ENCODE assay signal across 10 cellular contexts in genomic region chr19:31220540-31220939, GRCh38.
DNase-seq lines count a peak whose midpoint lies in the region; ATAC-seq and TF ChIP-seq lines count a peak whose summit lies in the region.
"Had no signal": no experiment of that assay in that cellular context is flagged by ENCODE, and none has a peak within 500 bp of the region (broad histone marks: within the 10 kb centered on the region; RNA-seq: fewer than 3 reads in every experiment).

No MANE protein-coding gene starts in this region.

- ATAC-seq in natural killer cell (peak; percentile 61 to 90 (median 76)), HG03196 (IDR thresholded peaks at IDR 0.05; ENCODE audit: unreplicated experiment) (no peak)

- no peak overlapping the region for H3K4me3 Mint-ChIP-seq in natural killer cell

- peak overlapping the region; percentile 55 to 70 for H3K27ac Mint-ChIP-seq in natural killer cell

- H3K4me1 Mint-ChIP-seq in natural killer cell: peaks cover 11 to 12% of the 10 kb centered on the region in 2 donors

- H3K9me3 Mint-ChIP-seq in natural killer cell: no peaks in the 10 kb centered on the region

- peak; percentile 13 for DNase-seq in DMS 273 (lab: John Stamatoyannopoulos, UW; ENCODE audit: unreplicated experiment)
- no peak for DNase-seq in DMS 273 treated with DMSO at 0.1 percent for 48 hours (lab: John Stamatoyannopoulos, UW)
- peak; percentile 14 for DNase-seq in NCI-H526 treated with DMSO at 0.1 percent for 48 hours (lab: John Stamatoyannopoulos, UW)
- peak; percentile 68 for DNase-seq in activated effector memory CD4-positive, alpha-beta T cell treated with anti-CD3 and anti-CD28 coated beads, Interleukin-2, amount 50 U/mL, for 16 hours
- DNase-seq in natural killer cell: no peak
- no peak for DNase-seq in NCI-H510A treated with DMSO at 0.1 percent for 48 hours (lab: John Stamatoyannopoulos, UW)
- no peak for DNase-seq in NCI-H345 (lab: John Stamatoyannopoulos, UW)
- DNase-seq: activated T-cell treated with anti-CD3 and anti-CD28 coated beads for 4 hours, NCI-H446 treated with DMSO at 0.1 percent for 48 hours had no signal

- no peaks in the 10 kb centered on the region for H3K36me3 Mint-ChIP-seq in natural killer cell

- no peak for TF ChIP-seq CTCF in natural killer cell (IDR thresholded peaks at IDR 0.05)

- H3K27me3 Mint-ChIP-seq in natural killer cell (ENCODE audit: low read depth in 2 of 2): no peaks in the 10 kb centered on the region

- intact Hi-C loops in natural killer cell (cut with micrococcal nuclease): no loop called here

Comparison
In these comparisons a context has a peak if more than half of its experiments do, and no peak if none do; other contexts are left out.
1. DNase-seq: peak in DMS 273 (single experiment), NCI-H526 treated with DMSO at 0.1 percent for 48 hours (single experiment) and activated effector memory CD4-positive, alpha-beta T cell treated with anti-CD3 and anti-CD28 coated beads, Interleukin-2, amount 50 U/mL, for 16 hours (single experiment); none in DMS 273 treated with DMSO at 0.1 percent for 48 hours (single experiment), natural killer cell (single experiment), NCI-H510A treated with DMSO at 0.1 percent for 48 hours (single experiment) and NCI-H345 (single experiment).